ENCODE assay signal across 1 cellular context in the genomic region with DNA sequence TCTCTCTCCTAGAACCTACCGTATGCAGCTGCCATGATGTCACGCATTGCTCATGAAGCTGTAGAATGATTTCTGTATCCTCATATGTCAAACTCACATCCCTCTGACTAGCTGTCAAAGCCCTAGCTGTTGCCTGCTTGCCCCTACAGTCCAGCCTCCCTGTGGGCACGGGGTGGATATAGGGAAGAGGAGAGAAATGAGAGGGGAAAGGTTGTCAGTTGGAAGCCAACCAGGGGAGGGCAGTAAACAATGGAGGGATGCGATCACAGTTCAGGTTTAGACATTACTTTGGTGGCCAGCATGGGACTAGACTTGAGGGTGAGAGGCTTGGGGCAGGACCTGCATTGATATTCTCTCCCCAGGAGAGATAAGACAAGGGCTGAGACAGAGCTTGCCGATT.
TF ChIP-seq lines count a peak whose summit lies in the region.

No MANE protein-coding gene starts in this region.

TF ChIP-seq in GM23338, 12 proteins besides CTCF, POLR2A, EP300 and RAD21:
- TF ChIP-seq ZNF331 (CRISPR knock-in tag; IDR thresholded peaks at IDR 0.05; ENCODE audit: low read depth) (no peak), STAT1 (IDR thresholded peaks at IDR 0.05; ENCODE audit: unreplicated experiment) (no peak), EZH2 (IDR thresholded peaks at IDR 0.05; ENCODE audit: low read depth, unreplicated experiment) (no peak), EZH2phosphoT487 (IDR thresholded peaks at IDR 0.05; ENCODE audit: unreplicated experiment) (no peak), ZNF114 (CRISPR knock-in tag; IDR thresholded peaks at IDR 0.05) (no peak), CREB1 (CRISPR knock-in tag; IDR thresholded peaks at IDR 0.05; ENCODE audit: low read depth) (no peak), POLR2AphosphoS5 (IDR thresholded peaks at IDR 0.05; ENCODE audit: low read depth) (no peak), NANOG (IDR thresholded peaks at IDR 0.05; ENCODE audit: borderline replicate concordance) (no peak), JUNB (IDR thresholded peaks at IDR 0.05; ENCODE audit: unreplicated experiment) (no peak)
- TF ChIP-seq, protein P1, sequence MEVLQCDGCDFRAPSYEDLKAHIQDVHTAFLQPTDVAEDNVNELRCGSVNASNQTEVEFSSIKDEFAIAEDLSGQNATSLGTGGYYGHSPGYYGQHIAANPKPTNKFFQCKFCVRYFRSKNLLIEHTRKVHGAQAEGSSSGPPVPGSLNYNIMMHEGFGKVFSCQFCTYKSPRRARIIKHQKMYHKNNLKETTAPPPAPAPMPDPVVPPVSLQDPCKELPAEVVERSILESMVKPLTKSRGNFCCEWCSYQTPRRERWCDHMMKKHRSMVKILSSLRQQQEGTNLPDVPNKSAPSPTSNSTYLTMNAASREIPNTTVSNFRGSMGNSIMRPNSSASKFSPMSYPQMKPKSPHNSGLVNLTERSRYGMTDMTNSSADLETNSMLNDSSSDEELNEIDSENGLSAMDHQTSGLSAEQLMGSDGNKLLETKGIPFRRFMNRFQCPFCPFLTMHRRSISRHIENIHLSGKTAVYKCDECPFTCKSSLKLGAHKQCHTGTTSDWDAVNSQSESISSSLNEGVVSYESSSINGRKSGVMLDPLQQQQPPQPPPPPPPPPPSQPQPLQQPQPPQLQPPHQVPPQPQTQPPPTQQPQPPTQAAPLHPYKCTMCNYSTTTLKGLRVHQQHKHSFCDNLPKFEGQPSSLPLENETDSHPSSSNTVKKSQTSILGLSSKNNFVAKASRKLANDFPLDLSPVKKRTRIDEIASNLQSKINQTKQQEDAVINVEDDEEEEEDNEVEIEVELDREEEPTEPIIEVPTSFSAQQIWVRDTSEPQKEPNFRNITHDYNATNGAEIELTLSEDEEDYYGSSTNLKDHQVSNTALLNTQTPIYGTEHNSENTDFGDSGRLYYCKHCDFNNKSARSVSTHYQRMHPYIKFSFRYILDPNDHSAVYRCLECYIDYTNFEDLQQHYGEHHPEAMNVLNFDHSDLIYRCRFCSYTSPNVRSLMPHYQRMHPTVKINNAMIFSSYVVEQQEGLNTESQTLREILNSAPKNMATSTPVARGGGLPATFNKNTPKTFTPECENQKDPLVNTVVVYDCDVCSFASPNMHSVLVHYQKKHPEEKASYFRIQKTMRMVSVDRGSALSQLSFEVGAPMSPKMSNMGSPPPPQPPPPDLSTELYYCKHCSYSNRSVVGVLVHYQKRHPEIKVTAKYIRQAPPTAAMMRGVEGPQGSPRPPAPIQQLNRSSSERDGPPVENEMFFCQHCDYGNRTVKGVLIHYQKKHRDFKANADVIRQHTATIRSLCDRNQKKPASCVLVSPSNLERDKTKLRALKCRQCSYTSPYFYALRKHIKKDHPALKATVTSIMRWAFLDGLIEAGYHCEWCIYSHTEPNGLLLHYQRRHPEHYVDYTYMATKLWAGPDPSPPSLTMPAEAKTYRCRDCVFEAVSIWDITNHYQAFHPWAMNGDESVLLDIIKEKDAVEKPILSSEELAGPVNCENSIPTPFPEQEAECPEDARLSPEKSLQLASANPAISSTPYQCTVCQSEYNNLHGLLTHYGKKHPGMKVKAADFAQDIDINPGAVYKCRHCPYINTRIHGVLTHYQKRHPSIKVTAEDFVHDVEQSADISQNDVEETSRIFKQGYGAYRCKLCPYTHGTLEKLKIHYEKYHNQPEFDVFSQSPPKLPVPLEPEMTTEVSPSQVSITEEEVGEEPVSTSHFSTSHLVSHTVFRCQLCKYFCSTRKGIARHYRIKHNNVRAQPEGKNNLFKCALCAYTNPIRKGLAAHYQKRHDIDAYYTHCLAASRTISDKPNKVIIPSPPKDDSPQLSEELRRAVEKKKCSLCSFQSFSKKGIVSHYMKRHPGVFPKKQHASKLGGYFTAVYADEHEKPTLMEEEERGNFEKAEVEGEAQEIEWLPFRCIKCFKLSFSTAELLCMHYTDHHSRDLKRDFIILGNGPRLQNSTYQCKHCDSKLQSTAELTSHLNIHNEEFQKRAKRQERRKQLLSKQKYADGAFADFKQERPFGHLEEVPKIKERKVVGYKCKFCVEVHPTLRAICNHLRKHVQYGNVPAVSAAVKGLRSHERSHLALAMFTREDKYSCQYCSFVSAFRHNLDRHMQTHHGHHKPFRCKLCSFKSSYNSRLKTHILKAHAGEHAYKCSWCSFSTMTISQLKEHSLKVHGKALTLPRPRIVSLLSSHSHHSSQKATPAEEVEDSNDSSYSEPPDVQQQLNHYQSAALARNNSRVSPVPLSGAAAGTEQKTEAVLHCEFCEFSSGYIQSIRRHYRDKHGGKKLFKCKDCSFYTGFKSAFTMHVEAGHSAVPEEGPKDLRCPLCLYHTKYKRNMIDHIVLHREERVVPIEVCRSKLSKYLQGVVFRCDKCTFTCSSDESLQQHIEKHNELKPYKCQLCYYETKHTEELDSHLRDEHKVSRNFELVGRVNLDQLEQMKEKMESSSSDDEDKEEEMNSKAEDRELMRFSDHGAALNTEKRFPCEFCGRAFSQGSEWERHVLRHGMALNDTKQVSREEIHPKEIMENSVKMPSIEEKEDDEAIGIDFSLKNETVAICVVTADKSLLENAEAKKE (CRISPR knock-in tag; IDR thresholded peaks at IDR 0.05): no peak
- TF ChIP-seq, protein P2, sequence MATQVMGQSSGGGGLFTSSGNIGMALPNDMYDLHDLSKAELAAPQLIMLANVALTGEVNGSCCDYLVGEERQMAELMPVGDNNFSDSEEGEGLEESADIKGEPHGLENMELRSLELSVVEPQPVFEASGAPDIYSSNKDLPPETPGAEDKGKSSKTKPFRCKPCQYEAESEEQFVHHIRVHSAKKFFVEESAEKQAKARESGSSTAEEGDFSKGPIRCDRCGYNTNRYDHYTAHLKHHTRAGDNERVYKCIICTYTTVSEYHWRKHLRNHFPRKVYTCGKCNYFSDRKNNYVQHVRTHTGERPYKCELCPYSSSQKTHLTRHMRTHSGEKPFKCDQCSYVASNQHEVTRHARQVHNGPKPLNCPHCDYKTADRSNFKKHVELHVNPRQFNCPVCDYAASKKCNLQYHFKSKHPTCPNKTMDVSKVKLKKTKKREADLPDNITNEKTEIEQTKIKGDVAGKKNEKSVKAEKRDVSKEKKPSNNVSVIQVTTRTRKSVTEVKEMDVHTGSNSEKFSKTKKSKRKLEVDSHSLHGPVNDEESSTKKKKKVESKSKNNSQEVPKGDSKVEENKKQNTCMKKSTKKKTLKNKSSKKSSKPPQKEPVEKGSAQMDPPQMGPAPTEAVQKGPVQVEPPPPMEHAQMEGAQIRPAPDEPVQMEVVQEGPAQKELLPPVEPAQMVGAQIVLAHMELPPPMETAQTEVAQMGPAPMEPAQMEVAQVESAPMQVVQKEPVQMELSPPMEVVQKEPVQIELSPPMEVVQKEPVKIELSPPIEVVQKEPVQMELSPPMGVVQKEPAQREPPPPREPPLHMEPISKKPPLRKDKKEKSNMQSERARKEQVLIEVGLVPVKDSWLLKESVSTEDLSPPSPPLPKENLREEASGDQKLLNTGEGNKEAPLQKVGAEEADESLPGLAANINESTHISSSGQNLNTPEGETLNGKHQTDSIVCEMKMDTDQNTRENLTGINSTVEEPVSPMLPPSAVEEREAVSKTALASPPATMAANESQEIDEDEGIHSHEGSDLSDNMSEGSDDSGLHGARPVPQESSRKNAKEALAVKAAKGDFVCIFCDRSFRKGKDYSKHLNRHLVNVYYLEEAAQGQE (IDR thresholded peaks at IDR 0.05; ENCODE audit: unreplicated experiment): no peak
- TF ChIP-seq, protein P3, sequence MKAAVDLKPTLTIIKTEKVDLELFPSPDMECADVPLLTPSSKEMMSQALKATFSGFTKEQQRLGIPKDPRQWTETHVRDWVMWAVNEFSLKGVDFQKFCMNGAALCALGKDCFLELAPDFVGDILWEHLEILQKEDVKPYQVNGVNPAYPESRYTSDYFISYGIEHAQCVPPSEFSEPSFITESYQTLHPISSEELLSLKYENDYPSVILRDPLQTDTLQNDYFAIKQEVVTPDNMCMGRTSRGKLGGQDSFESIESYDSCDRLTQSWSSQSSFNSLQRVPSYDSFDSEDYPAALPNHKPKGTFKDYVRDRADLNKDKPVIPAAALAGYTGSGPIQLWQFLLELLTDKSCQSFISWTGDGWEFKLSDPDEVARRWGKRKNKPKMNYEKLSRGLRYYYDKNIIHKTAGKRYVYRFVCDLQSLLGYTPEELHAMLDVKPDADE (IDR thresholded peaks at IDR 0.05): no peak
